In the genomic region with DNA sequence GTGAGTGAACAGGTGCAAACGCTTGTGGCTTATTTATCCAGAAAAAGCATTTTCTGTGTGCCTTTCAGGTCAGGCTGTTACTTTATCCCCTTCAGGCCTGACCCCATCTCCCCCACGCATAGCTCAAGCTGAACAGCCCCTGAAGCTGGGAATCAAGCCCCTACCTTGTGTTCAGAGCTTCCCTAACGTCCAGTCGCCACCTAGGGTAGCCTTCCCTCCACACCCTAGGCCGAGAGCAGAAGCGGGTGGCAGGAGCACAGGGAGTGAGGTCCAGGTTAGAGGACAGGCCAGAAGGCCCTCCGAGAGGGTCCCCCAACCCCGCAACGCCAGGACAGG, we compare ENCODE assay signal across 5 cellular contexts. TPM values are rescaled to one million over a fixed set of nuclear protein-coding genes. Genes with fewer than 3 reads are reported as not detected.
DNase-seq lines count a peak whose midpoint lies in the region; ATAC-seq and TF ChIP-seq lines count a peak whose summit lies in the region.

No MANE protein-coding gene starts in this region.

- H3K36me3 ChIP-seq in SJCRH30, result peaks cover 32% of the 10 kb centered on the region

- peaks cover 8 to 22% of the 10 kb centered on the region in 2 donors for H3K4me1 Mint-ChIP-seq in stimulated activated naive B cell treated with anti-CD40 and anti-IgM and Interleukin-4, amounts not matched to agents 10 μg/mL and 1 μg/mL and 100 μg/mL, for 72 hours

- H3K9me3 Mint-ChIP-seq in stimulated activated naive B cell treated with anti-CD40 and anti-IgM and Interleukin-4, amounts not matched to agents 10 μg/mL and 1 μg/mL and 100 μg/mL, for 72 hours, result no peaks in the 10 kb centered on the region

- peak overlapping the region; percentile 58 for H3K4me3 ChIP-seq in SJCRH30
- H3K4me3 ChIP-seq in fibroblast of mammary gland (ENCODE audit: control insufficient read depth, low read depth, low read length), result peak overlapping the region; percentile 52

- H3K27ac Mint-ChIP-seq in stimulated activated naive B cell treated with anti-CD40 and anti-IgM and Interleukin-4, amounts not matched to agents 10 μg/mL and 1 μg/mL and 100 μg/mL, for 72 hours, result peak overlapping the region; percentile 47

- no peak for TF ChIP-seq CTCF in fibroblast of mammary gland (conservative IDR thresholded peaks at IDR 0.05; ENCODE audit: control insufficient read depth, insufficient read depth, low read depth, low read length)

- no peaks in the 10 kb centered on the region for H3K9me3 ChIP-seq in SJCRH30 (replicated peaks)

- peaks cover 4% of the 10 kb centered on the region for H3K4me1 ChIP-seq in SJCRH30

- H3K36me3 Mint-ChIP-seq in stimulated activated naive B cell treated with anti-CD40 and anti-IgM and Interleukin-4, amounts not matched to agents 10 μg/mL and 1 μg/mL and 100 μg/mL, for 72 hours, result peaks cover 17 to 18% of the 10 kb centered on the region in 2 donors

- no peak for ATAC-seq in stimulated activated naive B cell treated with anti-CD40 and anti-IgM and Interleukin-4, amounts not matched to agents 10 μg/mL and 1 μg/mL and 100 μg/mL, for 72 hours (replicated peaks)

- no peaks in the 10 kb centered on the region for H3K27me3 ChIP-seq in SJCRH30

- peak overlapping the region; percentile 78 to 79 for H3K4me3 Mint-ChIP-seq in stimulated activated naive B cell treated with anti-CD40 and anti-IgM and Interleukin-4, amounts not matched to agents 10 μg/mL and 1 μg/mL and 100 μg/mL, for 72 hours

- no peak overlapping the region for H3K27ac ChIP-seq in SJCRH30

- DNase-seq in SJCRH30 (no peak), fibroblast of mammary gland (ENCODE audit: low read depth) (no peak), mesenteric fat pad (ENCODE audit: low spot score) (no peak), NCI-H774 (lab: John Stamatoyannopoulos, UW) (no peak)
- DNase-seq in stimulated activated naive B cell treated with anti-CD40 and anti-IgM and Interleukin-4, amounts not matched to agents 10 μg/mL and 1 μg/mL and 100 μg/mL, for 72 hours, result no peak

- peaks cover 0 to 17% of the 10 kb centered on the region in 2 donors for H3K27me3 Mint-ChIP-seq in stimulated activated naive B cell treated with anti-CD40 and anti-IgM and Interleukin-4, amounts not matched to agents 10 μg/mL and 1 μg/mL and 100 μg/mL, for 72 hours

RNA-seq across cellular contexts. Expression of a gene that starts 0.5 kb away (rescaled TPM):
- 2.5 and 3.0 TPM in 2 replicates for total RNA-seq in SJCRH30 (2014; rRNA removed; shearing (Covaris generic))
- 1.4 TPM for total RNA-seq in mesenteric fat pad

RNA-seq across cellular contexts. Expression of a gene that starts 18.5 kb away (rescaled TPM):
- 92.1 and 101 TPM in 2 replicates for total RNA-seq in SJCRH30 (2014; rRNA removed; shearing (Covaris generic))
- total RNA-seq in mesenteric fat pad, result 61.7 TPM

RNA-seq across cellular contexts. Expression of a gene that starts 18.5 kb away (rescaled TPM):
- total RNA-seq in SJCRH30 (2014; rRNA removed; shearing (Covaris generic)), result 27.3 and 30.4 TPM in 2 replicates
- total RNA-seq in mesenteric fat pad, result 7.5 TPM

RNA-seq across cellular contexts. Expression of a gene that starts 30.8 kb away (rescaled TPM):
- total RNA-seq in SJCRH30 (2014; rRNA removed; shearing (Covaris generic)), result 229 and 239 TPM in 2 replicates
- total RNA-seq in mesenteric fat pad, result 102 TPM

RNA-seq across cellular contexts. Expression of a gene that starts 56.0 kb away (rescaled TPM):
- 217 and 257 TPM in 2 replicates for total RNA-seq in SJCRH30 (2014; rRNA removed; shearing (Covaris generic))
- total RNA-seq in mesenteric fat pad, result 18.4 TPM
